In the genomic region with DNA sequence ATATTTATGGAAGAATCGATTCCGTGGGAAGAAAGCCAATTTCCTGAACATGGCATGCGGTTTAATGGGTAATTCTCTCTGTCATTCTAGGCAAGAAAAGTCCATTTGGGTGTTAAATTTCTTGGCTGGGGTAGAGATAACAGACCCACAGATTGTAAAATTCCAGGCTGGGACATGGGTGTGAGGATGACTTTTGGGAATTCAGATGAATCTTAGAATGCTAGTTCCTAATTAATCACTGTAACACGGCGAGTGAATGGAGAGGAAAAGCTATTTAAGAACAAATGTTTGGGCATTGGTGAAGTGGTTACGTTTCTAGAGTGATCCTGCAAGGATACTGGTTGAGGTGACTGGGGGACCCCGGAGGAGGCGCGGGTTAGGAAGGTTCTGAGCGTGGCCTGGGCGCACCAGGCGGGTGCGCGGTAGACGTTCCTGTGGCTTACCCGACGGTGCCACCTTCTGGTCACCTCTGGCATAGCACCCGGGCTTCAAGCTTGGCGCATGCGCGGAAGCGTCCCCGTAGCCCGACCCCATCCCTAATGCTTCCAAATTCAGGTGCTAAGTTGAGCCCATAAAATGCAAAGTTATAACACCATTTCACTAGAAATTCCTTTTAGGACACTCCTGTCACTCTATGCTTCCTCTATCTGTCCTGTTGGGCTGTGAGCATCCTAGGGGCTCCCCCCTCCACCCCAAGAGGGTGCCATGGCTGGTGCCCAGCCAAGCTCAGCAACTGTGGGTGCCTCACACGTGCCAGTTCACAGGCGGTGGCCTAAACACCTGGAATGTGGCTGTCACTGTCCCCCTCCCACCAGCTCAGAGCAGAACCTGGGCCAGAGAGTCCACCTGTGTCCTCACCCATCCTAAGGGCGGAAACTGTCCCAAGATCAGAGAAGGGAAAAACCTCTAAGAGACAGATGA, we compare ENCODE assay signal across 9 cellular contexts.
A peak's percentile ranks its signal among the peaks of the same experiment; 100 is the strongest.
DNase-seq lines count a peak whose midpoint lies in the region; ATAC-seq and TF ChIP-seq lines count a peak whose summit lies in the region.
"Had no signal": no experiment of that assay in that cellular context is flagged by ENCODE, and none has a peak within 500 bp of the region (broad histone marks: within the 10 kb centered on the region; RNA-seq: fewer than 3 reads in every experiment).

No MANE protein-coding gene starts in this region.

- peak overlapping the region in 2 of 12 donors; percentile 1 to 2 for H3K4me3 ChIP-seq in heart left ventricle
- H3K4me3 ChIP-seq: skin epidermis had no signal

- TF ChIP-seq RAD21 in Ishikawa (IDR thresholded peaks at IDR 0.05; ENCODE audit: low read depth): peak; percentile 98

- peak; percentile 98 to 100 (median 99) for TF ChIP-seq CTCF in heart left ventricle (IDR thresholded peaks at IDR 0.05)

- no peak for TF ChIP-seq EP300 in Ishikawa (IDR thresholded peaks at IDR 0.05; ENCODE audit: borderline replicate concordance)

- no peaks in the 10 kb centered on the region for H3K36me3 ChIP-seq in heart left ventricle

- TF ChIP-seq POLR2A in heart left ventricle (IDR thresholded peaks at IDR 0.05): no peak

- peaks cover 0 to 31% (median 17%) of the 10 kb centered on the region in 12 donors for H3K4me1 ChIP-seq in heart left ventricle

- no peaks in the 10 kb centered on the region for H3K9me3 ChIP-seq in heart left ventricle

- ATAC-seq in GM21619 (IDR thresholded peaks at IDR 0.05; ENCODE audit: unreplicated experiment) (peak; percentile 81), heart left ventricle (peak; percentile 73 to 88 (median 86))

- H3K27me3 ChIP-seq in heart left ventricle: no peaks in the 10 kb centered on the region

- 12 to 18% (median 16%) methylated on average over 26 to 27 of the region's 27 CpGs for WGBS in heart left ventricle, 4 donors

- H3K27ac ChIP-seq in heart left ventricle: peak overlapping the region in 1 of 12 donors; percentile 39

- intact Hi-C loops in heart left ventricle (cut with DNase I): loop anchor here (1.0 to 10.0 kb wide), 11 partner anchors 34 to 297 kb away; a partner anchor contains a TSS

- DNase-seq in ELR (ENCODE audit: low read depth): peak; percentile 59
- DNase-seq in SKM-1 (lab: John Stamatoyannopoulos, UW; ENCODE audit: unreplicated experiment): peak; percentile 27
- DNase-seq in activated naive CD4-positive, alpha-beta T cell treated with anti-CD3 and anti-CD28 coated beads, Interleukin-2, amount 50 U/mL, for 16 hours: peak; percentile 84
- peak; percentile 83 to 93 (median 86) for DNase-seq in heart left ventricle
- peak; percentile 68 for DNase-seq in putamen (ENCODE audit: low spot score)
- DNase-seq in cortex of kidney (lab: John Stamatoyannopoulos, UW): no peak

TF ChIP-seq in Ishikawa, 13 proteins besides CTCF, POLR2A, EP300 and RAD21:
- TF ChIP-seq YY1 (IDR thresholded peaks at IDR 0.05; ENCODE audit: low read depth) (0 out of 2 replicates have a peak, but pooled peaks have one; percentile 5), NFIC (IDR thresholded peaks at IDR 0.05) (peak; percentile 20; the same call in 1 of the 2 replicates), TCF12 (IDR thresholded peaks at IDR 0.05; ENCODE audit: low read depth) (0 out of 2 replicates have a peak, but pooled peaks have one; percentile 4)
- TF ChIP-seq, protein P1, sequence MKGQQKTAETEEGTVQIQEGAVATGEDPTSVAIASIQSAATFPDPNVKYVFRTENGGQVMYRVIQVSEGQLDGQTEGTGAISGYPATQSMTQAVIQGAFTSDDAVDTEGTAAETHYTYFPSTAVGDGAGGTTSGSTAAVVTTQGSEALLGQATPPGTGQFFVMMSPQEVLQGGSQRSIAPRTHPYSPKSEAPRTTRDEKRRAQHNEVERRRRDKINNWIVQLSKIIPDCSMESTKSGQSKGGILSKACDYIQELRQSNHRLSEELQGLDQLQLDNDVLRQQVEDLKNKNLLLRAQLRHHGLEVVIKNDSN (IDR thresholded peaks at IDR 0.05): no peak
TF ChIP-seq in Ishikawa: peak in this region for 3.
